Comparison of ENCODE assay signal across 13 cellular contexts in the genomic region with DNA sequence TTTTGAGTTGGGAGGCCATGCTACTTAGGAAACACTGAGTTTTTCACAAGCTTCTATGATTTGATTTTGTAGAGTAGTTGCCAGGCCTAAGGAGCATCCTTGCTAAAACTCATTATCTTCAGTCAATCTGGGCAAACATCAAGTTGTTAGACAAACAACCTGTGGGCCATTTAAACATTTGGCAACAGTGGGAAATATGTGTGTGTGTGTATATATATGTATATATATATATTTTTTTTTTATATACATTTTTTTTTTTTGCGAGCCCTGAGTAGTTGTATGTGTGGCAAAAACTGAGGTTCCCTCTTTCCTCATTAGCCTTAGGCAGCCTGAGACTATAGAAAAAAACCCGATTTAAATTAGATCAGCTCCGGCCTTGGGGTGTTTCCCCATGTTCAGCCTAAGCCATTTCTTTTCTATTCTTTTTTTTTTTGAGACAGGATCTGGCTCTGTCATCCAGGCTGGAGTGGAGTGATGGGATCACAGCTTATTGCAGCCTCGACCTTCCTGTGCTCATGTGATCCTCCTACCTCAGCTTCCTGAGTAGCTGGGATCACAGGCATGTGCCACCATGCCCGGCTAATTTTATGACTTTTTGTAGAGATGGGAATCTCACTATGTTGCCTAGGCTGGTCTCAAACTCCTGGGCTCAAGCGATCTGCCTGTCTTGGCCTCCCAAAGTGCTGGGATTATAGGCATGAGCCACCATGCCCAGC. TPM values are rescaled to one million over a fixed set of nuclear protein-coding genes. Genes with fewer than 3 reads are reported as not detected.
DNase-seq lines count a peak whose midpoint lies in the region; ATAC-seq and TF ChIP-seq lines count a peak whose summit lies in the region.
"Had no signal": no experiment of that assay in that cellular context is flagged by ENCODE, and none has a peak within 500 bp of the region (broad histone marks: within the 10 kb centered on the region; RNA-seq: fewer than 3 reads in every experiment).

No MANE protein-coding gene starts in this region.

- no peak for DNase-seq in heart left ventricle
- DNase-seq in cardiac septum (ENCODE audit: low spot score), result no peak
- no peak for DNase-seq in activated naive CD8-positive, alpha-beta T cell treated with anti-CD3 and anti-CD28 coated beads for 36 hours
- DNase-seq in memory B cell (ENCODE audit: low spot score in 2 of 2), result no peak
- no peak for DNase-seq in upper lobe of left lung
- DNase-seq in mucosa of gallbladder (ENCODE audit: low spot score), result no peak
- no peak for DNase-seq in ascending aorta (ENCODE audit: low spot score in 2 of 2)
- DNase-seq: cortex of kidney; NCI-H1105; NCI-H69; stimulated activated CD4-positive, alpha-beta T cell treated with anti-CD3 and anti-CD28 coated beads, Interleukin-4, amount 100 ng/mL, for 1 hour had no signal

- ATAC-seq in heart left ventricle, result peak in 1 of 4 donors; percentile 12
- ATAC-seq in memory B cell (ENCODE audit: low read depth), result peak; percentile 56
- no peak for ATAC-seq in upper lobe of left lung (ENCODE audit: low FRiP score in 2 of 2)
- no peak for ATAC-seq in GM18870 (IDR thresholded peaks at IDR 0.05; ENCODE audit: unreplicated experiment)

- H3K4me1 Mint-ChIP-seq in activated naive CD8-positive, alpha-beta T cell treated with anti-CD3 and anti-CD28 coated beads for 36 hours, result peaks cover 42% of the 10 kb centered on the region
- peaks cover 29% of the 10 kb centered on the region for H3K4me1 Mint-ChIP-seq in memory B cell
- H3K4me1 Mint-ChIP-seq: neural crest cell had no signal

- H3K9me3 ChIP-seq in heart left ventricle (no peaks in the 10 kb centered on the region), upper lobe of left lung (no peaks in the 10 kb centered on the region), ascending aorta (no peaks in the 10 kb centered on the region)

- whole genome bisulfite sequencing in heart left ventricle, 4 donors, result 70 to 82% (median 75%) methylated on average over 6 of the region's 6 CpGs
- WGBS in upper lobe of left lung, 2 donors, result 80 to 82% methylated on average over 6 of the region's 6 CpGs

- TF ChIP-seq EP300 in upper lobe of left lung (IDR thresholded peaks at IDR 0.05), result no peak

- H3K9me3 Mint-ChIP-seq in activated naive CD8-positive, alpha-beta T cell treated with anti-CD3 and anti-CD28 coated beads for 36 hours, result no peaks in the 10 kb centered on the region
- no peaks in the 10 kb centered on the region for H3K9me3 Mint-ChIP-seq in memory B cell
- H3K9me3 Mint-ChIP-seq: neural crest cell had no signal

- peak overlapping the region; percentile 95 for H3K27ac Mint-ChIP-seq in activated naive CD8-positive, alpha-beta T cell treated with anti-CD3 and anti-CD28 coated beads for 36 hours
- peak overlapping the region; percentile 85 for H3K27ac Mint-ChIP-seq in memory B cell

- H3K4me3 Mint-ChIP-seq in activated naive CD8-positive, alpha-beta T cell treated with anti-CD3 and anti-CD28 coated beads for 36 hours, result no peak overlapping the region
- H3K4me3 Mint-ChIP-seq in memory B cell, result no peak overlapping the region
- H3K4me3 Mint-ChIP-seq: neural crest cell had no signal

- no peak for TF ChIP-seq POLR2A in heart left ventricle (IDR thresholded peaks at IDR 0.05)
- TF ChIP-seq POLR2A in upper lobe of left lung (IDR thresholded peaks at IDR 0.05), result no peak

- TF ChIP-seq CTCF in heart left ventricle (IDR thresholded peaks at IDR 0.05) (no peak), upper lobe of left lung (IDR thresholded peaks at IDR 0.05) (no peak), ascending aorta (IDR thresholded peaks at IDR 0.05) (no peak)

- H3K27me3 ChIP-seq in heart left ventricle (no peaks in the 10 kb centered on the region), upper lobe of left lung (no peaks in the 10 kb centered on the region), ascending aorta (no peaks in the 10 kb centered on the region)

- H3K4me1 ChIP-seq in heart left ventricle (peaks cover 0 to 23% (median 10%) of the 10 kb centered on the region in 12 donors), upper lobe of left lung (peaks cover 0 to 10% (median 7%) of the 10 kb centered on the region in 4 donors), ascending aorta (peaks cover 0 to 2% of the 10 kb centered on the region in 2 donors)

- H3K36me3 Mint-ChIP-seq in activated naive CD8-positive, alpha-beta T cell treated with anti-CD3 and anti-CD28 coated beads for 36 hours, result peaks cover 7% of the 10 kb centered on the region
- H3K36me3 Mint-ChIP-seq in memory B cell, result no peaks in the 10 kb centered on the region

- H3K4me3 ChIP-seq in heart left ventricle, result no peak overlapping the region
- no peak overlapping the region for H3K4me3 ChIP-seq in upper lobe of left lung
- H3K4me3 ChIP-seq in ascending aorta, result no peak overlapping the region

- no peaks in the 10 kb centered on the region for H3K27me3 Mint-ChIP-seq in activated naive CD8-positive, alpha-beta T cell treated with anti-CD3 and anti-CD28 coated beads for 36 hours
- H3K27me3 Mint-ChIP-seq in memory B cell, result no peaks in the 10 kb centered on the region

- H3K27ac ChIP-seq in heart left ventricle (peak overlapping the region in 8 of 12 donors; percentile 0 to 67 (median 23)), upper lobe of left lung (peak overlapping the region in 3 of 4 donors; percentile 4 to 49 (median 24)), ascending aorta (peak overlapping the region in 1 of 2 donors; percentile 44)

- peaks cover 0 to 10% (median under 1%) of the 10 kb centered on the region in 9 donors for H3K36me3 ChIP-seq in heart left ventricle
- peaks cover 0 to 6% (median 0%) of the 10 kb centered on the region in 4 donors for H3K36me3 ChIP-seq in upper lobe of left lung
- H3K36me3 ChIP-seq in ascending aorta, result no peaks in the 10 kb centered on the region

- intact Hi-C loops in heart left ventricle (cut with DNase I) (loop anchor here in 9 of 10 donors (5.0 kb wide), 3 partner anchors 92 to 207 kb away; no protein-coding TSS in a partner anchor), cardiac septum (cut with DNase I) (no loop called here), ascending aorta (cut with DNase I) (loop anchor here (5.0 kb wide), 1 partner anchor 207 kb away; no protein-coding TSS in a partner anchor)

RNA-seq across cellular contexts. Expression of gene PXK, which starts 7.9 kb away (rescaled TPM):
- 10 to 100 TPM in 7 of 9 donors, 1 to 10 TPM in 2; 8.2 to 24.3 (median 13.6) TPM for total RNA-seq in heart left ventricle
- polyA plus RNA-seq in heart left ventricle, result 10 to 100 TPM in 1 of 2 donors, 1 to 10 TPM in 1; 3.4 to 12.1 TPM
- 10.8 TPM for total RNA-seq in cardiac septum
- 10 to 100 TPM; 22.2 to 24.0 TPM for total RNA-seq in activated naive CD8-positive, alpha-beta T cell treated with anti-CD3 and anti-CD28 coated beads for 36 hours
- 10 to 100 TPM; 17.6 to 38.8 (median 23.2) TPM for total RNA-seq in upper lobe of left lung
- total RNA-seq in mucosa of gallbladder, result 23.2 TPM
- total RNA-seq in ascending aorta, result 14.8 TPM

RNA-seq across cellular contexts. Expression of gene HTD2, which starts 18.5 kb away (rescaled TPM):
- total RNA-seq in heart left ventricle (10 to 100 TPM in 6 of 9 donors, 1 to 10 TPM in 3; 5.7 to 21.6 (median 12.4) TPM), cardiac septum (12.9 TPM), upper lobe of left lung (10 to 100 TPM in 2 of 6 donors, 1 to 10 TPM in 3, not detected in 1; 7.1 to 14.7 (median 9.0) TPM), mucosa of gallbladder (10.6 TPM), ascending aorta (0.53 TPM)
- 10 to 100 TPM in 1 of 2 donors, 1 to 10 TPM in 1; 2.7 to 19.0 TPM for polyA plus RNA-seq in heart left ventricle
- total RNA-seq in activated naive CD8-positive, alpha-beta T cell treated with anti-CD3 and anti-CD28 coated beads for 36 hours, result 10 to 100 TPM; 10.1 to 13.0 TPM

RNA-seq across cellular contexts. Expression of gene RPP14, which starts 18.8 kb away (rescaled TPM):
- total RNA-seq in heart left ventricle (10 to 100 TPM in 8 of 9 donors, 1 to 10 TPM in 1; 9.6 to 32.4 (median 24.0) TPM), cardiac septum (17.0 TPM), upper lobe of left lung (10 to 100 TPM in 2 of 6 donors, 1 to 10 TPM in 4; 6.3 to 11.0 (median 9.4) TPM), mucosa of gallbladder (13.7 TPM), ascending aorta (32.5 TPM)
- 10 to 100 TPM; 18.6 to 27.9 TPM for polyA plus RNA-seq in heart left ventricle
- 10 to 100 TPM; 24.8 to 30.9 TPM for total RNA-seq in activated naive CD8-positive, alpha-beta T cell treated with anti-CD3 and anti-CD28 coated beads for 36 hours
